Comparison of ENCODE assay signal across 14 cellular contexts in the genomic region with DNA sequence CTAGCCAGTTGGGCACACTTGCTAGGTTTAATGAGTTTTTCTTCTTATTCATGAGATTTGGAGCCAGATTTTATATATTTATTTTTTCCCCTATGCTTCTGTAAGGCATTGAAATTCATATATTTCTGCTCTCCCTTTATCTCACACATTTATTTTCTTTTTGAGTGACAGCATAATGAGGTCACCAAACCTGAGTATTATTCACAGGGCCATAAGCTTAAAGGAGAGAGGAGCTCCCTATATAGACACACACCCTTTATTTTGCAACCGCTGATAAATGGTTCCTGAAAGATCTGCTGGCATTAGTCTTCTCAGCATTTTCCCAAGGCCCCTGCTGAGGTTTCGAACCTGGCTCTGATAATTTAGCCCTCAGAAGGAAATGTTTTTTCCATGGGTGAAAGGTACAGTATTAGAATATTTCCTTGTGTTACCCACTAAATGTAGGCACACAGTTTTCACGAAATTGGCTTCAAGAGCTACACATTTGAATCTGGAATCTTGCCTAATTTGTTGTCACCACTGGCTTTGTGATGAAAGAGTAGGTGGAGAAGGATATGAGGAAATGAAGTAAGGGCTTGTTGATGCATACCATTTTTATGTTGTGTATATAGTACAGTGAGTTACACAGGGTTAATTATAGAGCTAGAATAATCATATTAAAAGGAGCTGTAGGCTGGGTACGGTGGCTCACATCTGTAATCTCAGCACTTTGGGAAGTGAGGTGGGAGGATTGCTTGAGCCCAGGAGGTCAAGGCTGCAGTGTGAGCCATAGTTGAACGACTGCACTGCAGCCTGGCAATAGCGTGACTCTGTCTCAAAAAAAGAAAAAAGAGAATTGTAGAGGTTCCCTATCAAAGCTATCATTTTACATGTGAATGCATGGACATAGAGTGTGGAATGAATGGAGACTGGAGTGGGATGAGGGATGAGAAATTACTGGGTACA. TPM values are rescaled to one million over a fixed set of nuclear protein-coding genes. Genes with fewer than 3 reads are reported as not detected.
DNase-seq lines count a peak whose midpoint lies in the region; ATAC-seq and TF ChIP-seq lines count a peak whose summit lies in the region.
"Had no signal": no experiment of that assay in that cellular context is flagged by ENCODE, and none has a peak within 500 bp of the region (broad histone marks: within the 10 kb centered on the region; RNA-seq: fewer than 3 reads in every experiment).

No MANE protein-coding gene starts in this region.

- ATAC-seq in stimulated activated naive CD8-positive, alpha-beta T cell treated with anti-CD3 and anti-CD28 coated beads, Interleukin-15, Interleukin-2, amounts not matched to agents 100 U/mL and 50 U/mL, for 24 hours: no peak
- ATAC-seq: gastroesophageal sphincter had no signal

- no peaks in the 10 kb centered on the region for H3K9me3 ChIP-seq in sigmoid colon
- H3K9me3 ChIP-seq in mammary epithelial cell (replicated peaks; ENCODE audit: insufficient read depth, low read length): no peaks in the 10 kb centered on the region
- H3K9me3 ChIP-seq: gastroesophageal sphincter had no signal

- H3K27me3 ChIP-seq in sigmoid colon: no peaks in the 10 kb centered on the region
- H3K27me3 ChIP-seq in mammary epithelial cell (ENCODE audit: insufficient read depth, low read length): no peaks in the 10 kb centered on the region
- H3K27me3 ChIP-seq: gastroesophageal sphincter had no signal

- peaks cover 93% of the 10 kb centered on the region for H3K79me2 ChIP-seq in mammary epithelial cell (ENCODE audit: insufficient read depth, low read length)

- H3K36me3 ChIP-seq in sigmoid colon (peaks cover 0 to 41% (median 5%) of the 10 kb centered on the region in 4 donors), mammary epithelial cell (ENCODE audit: insufficient read depth, low read length) (peaks cover 8% of the 10 kb centered on the region)

- no peak for TF ChIP-seq POLR2A in sigmoid colon (IDR thresholded peaks at IDR 0.05)

- no peak for TF ChIP-seq EP300 in sigmoid colon (IDR thresholded peaks at IDR 0.05)

- BruUV-seq in mammary epithelial cell (replicated peaks; lab: Mats Ljungman, UMichigan): no TSS peak

- peaks cover 0 to 26% (median 23%) of the 10 kb centered on the region in 4 donors for H3K4me1 ChIP-seq in sigmoid colon
- no peaks in the 10 kb centered on the region for H3K4me1 ChIP-seq in mammary epithelial cell (ENCODE audit: insufficient read depth, low read length)

- H4K20me1 ChIP-seq in mammary epithelial cell (ENCODE audit: insufficient read depth, low read length): peaks cover 2% of the 10 kb centered on the region

- WGBS in sigmoid colon, 2 donors: 85 to 87% methylated on average over 6 of the region's 6 CpGs
- 81% methylated on average over 6 of the region's 6 CpGs for WGBS in mammary epithelial cell (ENCODE audit: low coverage, missing lambda C conversion rate)

- dilution Hi-C loops in mammary epithelial cell (cut with HindIII; ENCODE audit: low sequenced_read_pairs): no loop called here

- TF ChIP-seq CTCF in cardiac fibroblast (IDR thresholded peaks at IDR 0.05; ENCODE audit: low read depth, low read length): no peak
- no peak for TF ChIP-seq CTCF in sigmoid colon (IDR thresholded peaks at IDR 0.05)
- TF ChIP-seq CTCF in mammary epithelial cell (conservative IDR thresholded peaks at IDR 0.05 in 1 of 2, IDR thresholded peaks at IDR 0.05 in 1 of 2; ENCODE audit: extremely low read depth in 1 of 2, insufficient read depth in 1 of 2, low read depth in 1 of 2, low read length in 2 of 2): no peak

- DNase-seq in HEK293T (ENCODE audit: extremely low spot score) (no peak), NOMO-1 treated with dmso at 0.1 percent for 144 hours (lab: John Stamatoyannopoulos, UW; ENCODE audit: unreplicated experiment) (peak; percentile 57), cardiac fibroblast (ENCODE audit: low read depth in 2 of 2) (peak; percentile 18 to 49), sigmoid colon (peak; percentile 2), T1000 (lab: John Stamatoyannopoulos, UW) (no peak), mammary epithelial cell (no peak), NCI-H146 treated with DMSO at 0.1 percent for 48 hours (lab: John Stamatoyannopoulos, UW; ENCODE audit: unreplicated experiment) (no peak)
- DNase-seq in stimulated activated naive CD8-positive, alpha-beta T cell treated with anti-CD3 and anti-CD28 coated beads, Interleukin-15, Interleukin-2, amounts not matched to agents 100 U/mL and 50 U/mL, for 24 hours: no peak
- DNase-seq: endodermal cell; HFFc6; NCI-H2107; NCI-H774; stimulated activated CD4-positive, alpha-beta T cell treated with anti-CD3 and anti-CD28 coated beads, Interleukin-2, amount 100 ng/mL, for 48 hours had no signal

- in situ Hi-C loops in mammary epithelial cell (cut with MboI; ENCODE audit: low sequenced_read_pairs in 2 of 2): no loop called here

- no peak overlapping the region for H2AFZ ChIP-seq in mammary epithelial cell (ENCODE audit: low read depth, low read length)

- H3K4me3 ChIP-seq in cardiac fibroblast (replicated peaks in 1 of 2; ENCODE audit: low read depth in 2 of 2, low read length in 2 of 2) (no peak overlapping the region), sigmoid colon (no peak overlapping the region), mammary epithelial cell (replicated peaks in 1 of 3; ENCODE audit: insufficient read depth in 1 of 3, low read depth in 2 of 3, low read length in 3 of 3) (no peak overlapping the region)
- H3K4me3 ChIP-seq: gastroesophageal sphincter had no signal

- H3K9ac ChIP-seq in mammary epithelial cell (ENCODE audit: insufficient read depth, low read length): no peak overlapping the region

- POLR2A ChIA-PET in HEK293T (lab: Yijun Ruan, JAX): no interaction called here

- CTCF ChIA-PET in HEK293T (lab: Yijun Ruan, JAX) (interaction anchor here (0.6 kb wide), 1 partner anchor 11 kb away, joined by 4 read pairs; no protein-coding TSS in a partner anchor), mammary epithelial cell (lab: Charles Lee; ENCODE audit: low non-redundant PET) (no interaction called here)

- H3K4me2 ChIP-seq in mammary epithelial cell (ENCODE audit: insufficient read depth, low read depth, low read length): no peak overlapping the region

- intact Hi-C loops in sigmoid colon (cut with DNase I) (no loop called here), mammary epithelial cell (cut with micrococcal nuclease) (no loop called here)

- no peak overlapping the region for H3K27ac ChIP-seq in sigmoid colon
- no peak overlapping the region for H3K27ac ChIP-seq in mammary epithelial cell (ENCODE audit: insufficient read depth, low read depth, low read length)
- H3K27ac ChIP-seq: gastroesophageal sphincter had no signal

TF ChIP-seq in HEK293T, 16 proteins besides CTCF, POLR2A, EP300 and RAD21:
- TF ChIP-seq ELF4 (IDR thresholded peaks at IDR 0.05) (no peak), FOXK2 (IDR thresholded peaks at IDR 0.05) (no peak), TARDBP (IDR thresholded peaks at IDR 0.05) (no peak), SUZ12 (IDR thresholded peaks at IDR 0.05) (no peak), NFRKB (IDR thresholded peaks at IDR 0.05) (no peak), PKNOX1 (IDR thresholded peaks at IDR 0.05) (peak; percentile 67)
TF ChIP-seq in HEK293T: peak in this region for 1.

RNA-seq across cellular contexts. Expression of gene KLHL18, which starts 6.5 kb away (rescaled TPM):
- total RNA-seq in sigmoid colon (10 to 100 TPM; 10.3 to 33.8 (median 11.7) TPM), mammary epithelial cell (10 to 100 TPM; 27.2 to 35.9 TPM)
- polyA plus RNA-seq in sigmoid colon (10 to 100 TPM; 10.6 to 27.0 (median 13.8) TPM), mammary epithelial cell (38.1 TPM)
- 32.7 TPM for polyA minus RNA-seq in mammary epithelial cell

RNA-seq across cellular contexts. Expression of gene KIF9, which starts 6.6 kb away (rescaled TPM):
- total RNA-seq in sigmoid colon (10 to 100 TPM in 1 of 4 donors, 1 to 10 TPM in 3; 5.3 to 16.1 (median 9.0) TPM), mammary epithelial cell (1 to 10 TPM; 4.0 to 5.6 TPM)
- polyA plus RNA-seq in sigmoid colon (10 to 100 TPM; 14.6 to 20.4 (median 18.3) TPM), mammary epithelial cell (6.4 TPM)
- polyA minus RNA-seq in mammary epithelial cell: 3.9 TPM

Comparison
In these comparisons a context has a peak if more than half of its experiments do, and no peak if none do; other contexts are left out.
1. DNase-seq: peak in NOMO-1 treated with dmso at 0.1 percent for 144 hours (single experiment), cardiac fibroblast (2 of 2) and sigmoid colon (single experiment); none in HEK293T (single experiment), T1000 (single experiment), mammary epithelial cell (single experiment), NCI-H146 treated with DMSO at 0.1 percent for 48 hours (single experiment) and stimulated activated naive CD8-positive, alpha-beta T cell treated with anti-CD3 and anti-CD28 coated beads, Interleukin-15, Interleukin-2, amounts not matched to agents 100 U/mL and 50 U/mL, for 24 hours (single experiment).